8 cellular contexts compared by ENCODE assay signal in the genomic region with DNA sequence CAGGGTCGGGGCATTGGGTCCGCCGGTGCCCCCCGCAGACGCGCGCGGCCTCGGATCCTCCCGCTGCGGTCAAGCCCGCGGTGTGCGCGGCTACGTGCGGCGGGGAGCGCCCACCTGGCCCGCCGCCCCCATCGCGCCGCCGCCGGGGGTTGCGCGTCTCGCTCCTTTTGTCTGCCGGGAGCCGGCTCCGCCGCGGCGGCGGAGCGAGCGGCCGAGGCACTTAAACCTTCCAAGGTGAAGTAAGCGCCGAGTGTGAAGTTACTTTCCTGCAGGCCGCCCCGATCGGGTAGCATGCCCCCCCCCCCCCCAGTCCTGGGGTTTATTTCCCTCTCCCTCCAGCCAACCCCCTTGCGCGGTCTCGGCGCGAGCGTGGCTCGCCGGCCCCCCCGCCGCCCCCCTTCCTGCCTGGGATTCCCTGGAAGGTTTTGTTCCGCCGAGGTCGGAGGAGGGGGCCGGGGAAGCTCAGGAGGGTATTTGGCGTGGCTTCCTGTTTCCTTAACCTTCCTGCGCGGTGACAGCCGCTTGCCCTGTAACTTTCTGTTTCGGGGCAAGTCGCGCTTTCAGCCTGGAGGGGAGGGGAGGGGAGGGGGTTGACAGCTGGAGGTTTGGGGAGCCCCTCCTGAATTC. TPM values are rescaled to one million over a fixed set of nuclear protein-coding genes. Genes with fewer than 3 reads are reported as not detected.
DNase-seq lines count a peak whose midpoint lies in the region; ATAC-seq and TF ChIP-seq lines count a peak whose summit lies in the region.

No MANE protein-coding gene starts in this region.

- H3K4me3 ChIP-seq in BE2C (ENCODE audit: low read depth, low read length) (peak overlapping the region; percentile 77), PC-3 (ENCODE audit: low read length) (peak overlapping the region; percentile 91), psoas muscle (peak overlapping the region; percentile 79)

- no peak for TF ChIP-seq CTCF in BE2C (IDR thresholded peaks at IDR 0.05; ENCODE audit: low read depth, low read length)
- no peak for TF ChIP-seq CTCF in PC-3 (conservative IDR thresholded peaks at IDR 0.05; ENCODE audit: low read depth, low read length)
- TF ChIP-seq CTCF in glutamatergic neuron (IDR thresholded peaks at IDR 0.05; ENCODE audit: partially characterized antibody, unreplicated experiment), result no peak
- no peak for TF ChIP-seq CTCF in psoas muscle (IDR thresholded peaks at IDR 0.05)

- peaks cover 27% of the 10 kb centered on the region for H3K4me1 Mint-ChIP-seq in glutamatergic neuron (ENCODE audit: low read depth, unreplicated experiment)

- POLR2A ChIA-PET in PC-3 (lab: Charles Lee; ENCODE audit: unreplicated experiment), result no interaction called here

- H2AFZ ChIP-seq in PC-3 (ENCODE audit: low read length), result peak overlapping the region; percentile 67

- BruUV-seq in PC-3 (replicated peaks; lab: Mats Ljungman, UMichigan), result no TSS peak

- peak; percentile 62 for DNase-seq in BE2C
- DNase-seq in PC-3, result peak; percentile 29
- DNase-seq in activated T-helper 9 cell treated with anti-CD3 and anti-CD28 coated beads, Interleukin-2, amount 50 U/mL, for 16 hours (ENCODE audit: low read depth), result peak; percentile 41
- DNase-seq in glutamatergic neuron, result no peak
- peak; percentile 60 to 67 for DNase-seq in psoas muscle
- no peak for DNase-seq in posterior vena cava (ENCODE audit: low spot score)
- DNase-seq in cerebellar cortex (ENCODE audit: low spot score), result no peak

- H3K4me3 Mint-ChIP-seq in glutamatergic neuron (ENCODE audit: unreplicated experiment), result peak overlapping the region; percentile 99

- no peaks in the 10 kb centered on the region for H3K36me3 ChIP-seq in BE2C
- H3K36me3 ChIP-seq in PC-3 (ENCODE audit: low read depth, low read length), result no peaks in the 10 kb centered on the region
- H3K36me3 ChIP-seq in psoas muscle (ENCODE audit: insufficient read depth in 1 of 2, low read depth in 1 of 2), result no peaks in the 10 kb centered on the region

- peak overlapping the region; percentile 46 for H3K9ac ChIP-seq in PC-3 (ENCODE audit: low read length)

- H3K79me2 ChIP-seq in PC-3 (ENCODE audit: low read length), result peaks cover 25% of the 10 kb centered on the region

- no peaks in the 10 kb centered on the region for H3K27me3 ChIP-seq in BE2C
- H3K27me3 ChIP-seq in PC-3 (ENCODE audit: low read length), result no peaks in the 10 kb centered on the region
- no peaks in the 10 kb centered on the region for H3K27me3 ChIP-seq in psoas muscle (ENCODE audit: insufficient read depth in 3 of 3, low read length in 2 of 3)

- WGBS in psoas muscle, 3 donors, result 1 to 5% (median 1%) methylated on average over 36 to 65 of the region's 65 CpGs

- H3K36me3 Mint-ChIP-seq in glutamatergic neuron (ENCODE audit: unreplicated experiment), result no peaks in the 10 kb centered on the region

- peak overlapping the region; percentile 92 for H3K27ac Mint-ChIP-seq in glutamatergic neuron (ENCODE audit: unreplicated experiment)

- peaks cover 44% of the 10 kb centered on the region for H3K27me3 Mint-ChIP-seq in glutamatergic neuron (ENCODE audit: unreplicated experiment)

- no peaks in the 10 kb centered on the region for H3K9me2 ChIP-seq in PC-3 (replicated peaks; ENCODE audit: low read length)

- H3F3A ChIP-seq in PC-3 (ENCODE audit: low read length, unreplicated experiment), result no peaks in the 10 kb centered on the region

- CTCF ChIA-PET in PC-3 (lab: Charles Lee), result interaction anchor here (0.6 to 1.3 kb wide), 7 partner anchors 57 to 392 kb away, joined by 3 to 7 read pairs (median 5); partner anchors contain the start of gene GSE1

- ATAC-seq in GM21737 (IDR thresholded peaks at IDR 0.05; ENCODE audit: unreplicated experiment), result peak; percentile 21
- peak; percentile 4; the same call in 1 of the 2 replicates for ATAC-seq in PC-3
- ATAC-seq in psoas muscle, result peak in 3 of 4 donors; percentile 9 to 22 (median 21)

- H3K27ac ChIP-seq in PC-3 (ENCODE audit: low read length) (peak overlapping the region; percentile 39), psoas muscle (peak overlapping the region; percentile 87)

- no peaks in the 10 kb centered on the region for H3K9me3 ChIP-seq in BE2C
- no peaks in the 10 kb centered on the region for H3K9me3 ChIP-seq in PC-3 (ENCODE audit: low read length)
- H3K9me3 ChIP-seq in psoas muscle, result no peaks in the 10 kb centered on the region

- H3K9me3 Mint-ChIP-seq in glutamatergic neuron (ENCODE audit: unreplicated experiment), result peaks cover 51% of the 10 kb centered on the region

- intact Hi-C loops in PC-3 (cut with micrococcal nuclease) (loop anchor here (1.0 to 10.0 kb wide), 2 partner anchors 54 to 132 kb away; no protein-coding TSS in a partner anchor), psoas muscle (cut with DNase I) (no loop called here), posterior vena cava (cut with DNase I) (no loop called here)

- H3K4me1 ChIP-seq in BE2C (peaks cover 10% of the 10 kb centered on the region), PC-3 (ENCODE audit: insufficient read depth, low read length) (peaks cover 26% of the 10 kb centered on the region), psoas muscle (peaks cover 33% of the 10 kb centered on the region)

- no peaks in the 10 kb centered on the region for H4K20me1 ChIP-seq in PC-3 (ENCODE audit: low read length)

- peak overlapping the region; percentile 93 for H3K4me2 ChIP-seq in PC-3 (ENCODE audit: low read length)

RNA-seq across cellular contexts. Expression of gene GSE1, which starts 56.6 kb away (rescaled TPM):
- polyA plus RNA-seq in BE2C (2012; ENCODE audit: insufficient read depth, insufficient read length, low read depth), result 134 TPM
- 38.4 and 60.8 TPM in 2 replicates for total RNA-seq in PC-3 (2014; rRNA removed)
- 473 TPM for total RNA-seq in glutamatergic neuron (ENCODE audit: unreplicated experiment)
- 10 to 100 TPM; 47.0 to 90.5 (median 64.6) TPM for total RNA-seq in psoas muscle
- 10 to 100 TPM; 10.8 to 34.7 (median 22.0) TPM for polyA plus RNA-seq in psoas muscle
- total RNA-seq in posterior vena cava, result 10 to 100 TPM; 57.2 to 62.5 TPM

Comparison
In these comparisons a context has a peak if more than half of its experiments do, and no peak if none do; other contexts are left out.
1. DNase-seq: peak in BE2C (single experiment), PC-3 (single experiment), activated T-helper 9 cell treated with anti-CD3 and anti-CD28 coated beads, Interleukin-2, amount 50 U/mL, for 16 hours (single experiment) and psoas muscle (2 of 2); none in glutamatergic neuron (single experiment), posterior vena cava (single experiment) and cerebellar cortex (single experiment).
2. Peak in every context shown above with its lines, with median percentiles within 50 percentile points of each other: H3K4me3 ChIP-seq and ATAC-seq.